Comparison of ENCODE assay signal across 1 cellular context in the genomic region with DNA sequence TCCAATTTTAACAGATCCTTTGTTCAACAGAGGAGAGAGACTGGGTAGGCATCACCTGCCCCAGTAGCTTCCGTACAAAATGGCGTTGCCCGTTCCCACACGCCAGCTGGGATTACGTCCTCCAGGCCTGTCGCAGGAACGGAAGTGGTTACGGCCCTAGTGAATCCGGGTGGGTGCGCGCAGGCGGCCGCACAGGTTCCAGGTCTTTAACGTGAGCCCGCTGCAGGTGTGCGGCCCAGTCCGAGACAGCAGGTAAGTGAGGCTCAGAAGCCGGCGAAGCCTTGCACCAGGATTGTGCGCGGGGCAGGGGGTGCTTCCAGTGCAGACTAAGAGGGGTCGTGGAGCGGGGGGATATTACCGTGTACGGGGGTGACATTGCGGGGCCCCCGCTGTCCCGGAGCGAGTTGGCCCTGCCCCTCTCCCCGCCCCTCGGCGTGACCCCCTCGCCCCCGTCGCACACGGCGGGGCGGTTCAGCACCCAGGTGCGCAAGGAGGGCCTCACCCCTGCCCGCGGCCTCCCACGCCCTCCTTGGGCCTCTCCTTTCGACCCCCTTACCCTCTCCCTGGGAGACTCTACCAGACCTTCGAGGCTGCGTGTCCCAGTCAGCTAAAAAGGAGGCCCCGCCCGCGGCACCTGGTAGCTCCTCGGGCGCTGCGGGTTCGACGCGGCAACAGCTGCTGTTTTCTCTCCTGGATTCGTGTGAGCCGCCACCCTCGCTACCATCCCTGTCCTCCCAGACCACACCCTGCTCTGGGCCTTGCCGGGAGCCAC.
A peak's percentile ranks its signal among the peaks of the same experiment; 100 is the strongest.
TF ChIP-seq lines count a peak whose summit lies in the region.

A gene with protein sequence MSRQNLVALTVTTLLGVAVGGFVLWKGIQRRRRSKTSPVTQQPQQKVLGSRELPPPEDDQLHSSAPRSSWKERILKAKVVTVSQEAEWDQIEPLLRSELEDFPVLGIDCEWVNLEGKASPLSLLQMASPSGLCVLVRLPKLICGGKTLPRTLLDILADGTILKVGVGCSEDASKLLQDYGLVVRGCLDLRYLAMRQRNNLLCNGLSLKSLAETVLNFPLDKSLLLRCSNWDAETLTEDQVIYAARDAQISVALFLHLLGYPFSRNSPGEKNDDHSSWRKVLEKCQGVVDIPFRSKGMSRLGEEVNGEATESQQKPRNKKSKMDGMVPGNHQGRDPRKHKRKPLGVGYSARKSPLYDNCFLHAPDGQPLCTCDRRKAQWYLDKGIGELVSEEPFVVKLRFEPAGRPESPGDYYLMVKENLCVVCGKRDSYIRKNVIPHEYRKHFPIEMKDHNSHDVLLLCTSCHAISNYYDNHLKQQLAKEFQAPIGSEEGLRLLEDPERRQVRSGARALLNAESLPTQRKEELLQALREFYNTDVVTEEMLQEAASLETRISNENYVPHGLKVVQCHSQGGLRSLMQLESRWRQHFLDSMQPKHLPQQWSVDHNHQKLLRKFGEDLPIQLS (plus strand): TSS at position 159 of the 772 bp plus-strand sequence. CDS start 17,973 bp downstream, outside the sequence.

TF ChIP-seq in HepG2, 621 proteins besides CTCF, POLR2A, EP300 and RAD21 (continued from another document and continues in another):
- TF ChIP-seq, protein P1, sequence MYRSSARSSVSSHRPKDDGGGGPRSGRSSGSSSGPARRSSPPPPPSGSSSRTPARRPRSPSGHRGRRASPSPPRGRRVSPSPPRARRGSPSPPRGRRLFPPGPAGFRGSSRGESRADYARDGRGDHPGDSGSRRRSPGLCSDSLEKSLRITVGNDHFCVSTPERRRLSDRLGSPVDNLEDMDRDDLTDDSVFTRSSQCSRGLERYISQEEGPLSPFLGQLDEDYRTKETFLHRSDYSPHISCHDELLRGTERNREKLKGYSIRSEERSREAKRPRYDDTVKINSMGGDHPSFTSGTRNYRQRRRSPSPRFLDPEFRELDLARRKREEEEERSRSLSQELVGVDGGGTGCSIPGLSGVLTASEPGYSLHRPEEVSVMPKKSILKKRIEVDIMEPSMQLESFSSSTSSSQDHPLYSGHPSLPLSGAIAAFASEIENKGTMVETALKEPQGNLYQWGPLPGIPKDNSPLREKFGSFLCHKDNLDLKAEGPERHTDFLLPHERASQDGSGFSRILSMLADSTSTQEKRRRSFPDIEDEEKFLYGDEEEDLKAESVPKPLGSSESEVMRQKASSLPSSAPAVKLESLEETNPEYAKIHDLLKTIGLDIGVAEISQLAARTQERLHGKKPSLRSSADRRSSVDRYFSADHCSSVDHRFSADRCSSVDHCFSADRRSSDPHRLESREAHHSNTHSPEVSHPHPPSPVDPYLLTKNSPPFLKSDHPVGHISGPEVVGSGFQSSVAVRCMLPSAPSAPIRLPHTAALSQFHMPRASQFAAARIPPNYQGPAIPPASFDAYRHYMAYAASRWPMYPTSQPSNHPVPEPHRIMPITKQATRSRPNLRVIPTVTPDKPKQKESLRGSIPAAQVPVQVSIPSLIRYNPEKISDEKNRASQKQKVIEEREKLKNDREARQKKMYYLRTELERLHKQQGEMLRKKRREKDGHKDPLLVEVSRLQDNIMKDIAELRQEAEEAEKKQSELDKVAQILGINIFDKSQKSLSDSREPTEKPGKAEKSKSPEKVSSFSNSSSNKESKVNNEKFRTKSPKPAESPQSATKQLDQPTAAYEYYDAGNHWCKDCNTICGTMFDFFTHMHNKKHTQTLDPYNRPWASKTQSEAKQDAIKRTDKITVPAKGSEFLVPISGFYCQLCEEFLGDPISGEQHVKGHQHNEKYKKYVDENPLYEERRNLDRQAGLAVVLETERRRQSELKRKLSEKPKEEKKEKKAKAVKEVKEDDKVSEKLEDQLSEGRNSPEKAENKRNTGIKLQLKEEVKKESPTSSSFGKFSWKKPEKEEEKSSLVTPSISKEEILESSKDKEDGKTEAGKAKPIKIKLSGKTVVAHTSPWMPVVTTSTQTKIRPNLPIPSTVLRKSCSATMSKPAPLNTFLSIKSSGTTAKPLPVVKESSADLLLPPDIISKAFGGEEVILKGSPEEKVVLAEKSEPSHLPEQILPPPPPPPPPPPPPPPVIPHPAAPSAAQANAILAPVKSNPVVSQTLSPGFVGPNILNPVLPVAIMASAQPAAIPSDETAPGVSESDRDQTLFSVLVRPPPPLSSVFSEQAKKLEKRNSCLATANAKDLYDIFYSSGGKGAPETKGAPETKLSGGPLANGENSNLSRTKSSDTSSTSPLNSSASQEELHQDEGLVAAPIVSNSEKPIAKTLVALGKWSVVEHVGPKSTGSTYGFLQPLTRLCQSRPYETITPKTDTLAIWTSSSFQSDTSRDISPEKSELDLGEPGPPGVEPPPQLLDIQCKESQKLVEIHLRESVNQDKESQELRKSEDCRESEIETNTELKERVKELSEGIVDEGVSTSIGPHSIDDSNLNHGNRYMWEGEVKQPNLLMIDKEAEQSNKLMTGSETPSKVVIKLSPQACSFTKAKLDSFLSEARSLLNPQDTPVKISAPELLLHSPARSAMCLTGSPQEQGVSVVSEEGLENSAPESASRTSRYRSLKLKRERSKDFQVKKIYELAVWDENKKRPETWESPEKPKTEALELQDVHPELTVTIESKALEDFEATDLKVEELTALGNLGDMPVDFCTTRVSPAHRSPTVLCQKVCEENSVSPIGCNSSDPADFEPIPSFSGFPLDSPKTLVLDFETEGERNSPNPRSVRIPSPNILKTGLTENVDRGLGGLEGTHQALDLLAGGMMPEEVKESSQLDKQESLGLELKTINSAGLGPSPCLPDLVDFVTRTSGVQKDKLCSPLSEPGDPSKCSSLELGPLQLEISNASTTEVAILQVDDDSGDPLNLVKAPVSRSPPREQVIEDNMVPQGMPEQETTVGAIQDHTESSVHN (CRISPR knock-in tag; IDR thresholded peaks at IDR 0.05) = no peak; the same call in 1 of the 2 replicates
- TF ChIP-seq SP5 (CRISPR knock-in tag; IDR thresholded peaks at IDR 0.05; ENCODE audit: borderline replicate concordance, low read depth) (0 out of 2 replicates have a peak, but pooled peaks have one; percentile 7), RFX1 (IDR thresholded peaks at IDR 0.05) (no peak), GATAD2A (CRISPR knock-in tag; IDR thresholded peaks at IDR 0.05) (peak; percentile 63), U2AF2 (IDR thresholded peaks at IDR 0.05; ENCODE audit: low read depth, low read length) (no peak), CAMTA2 (CRISPR knock-in tag; IDR thresholded peaks at IDR 0.05; ENCODE audit: borderline replicate concordance) (no peak), ZNF367 (CRISPR knock-in tag; IDR thresholded peaks at IDR 0.05; ENCODE audit: borderline replicate concordance) (peak; percentile 70; the same call in 1 of the 2 replicates), XBP1 (CRISPR knock-in tag; IDR thresholded peaks at IDR 0.05) (no peak), SMYD3 (CRISPR knock-in tag; IDR thresholded peaks at IDR 0.05) (no peak), AGO2 (optimal IDR thresholded peaks at IDR 0.05; ENCODE audit: low read depth, low read length) (no peak), RBAK (CRISPR knock-in tag; IDR thresholded peaks at IDR 0.05) (0 out of 2 replicates have a peak, but pooled peaks have one; percentile 20), ELF1 (CRISPR knock-in tag; IDR thresholded peaks at IDR 0.05) (peak; percentile 79), SRSF4 (IDR thresholded peaks at IDR 0.05; ENCODE audit: low read depth, low read length, poor library complexity, severe bottlenecking) (no peak), MXI1 (IDR thresholded peaks at IDR 0.05; ENCODE audit: borderline replicate concordance, low read depth, low read length) (peak; percentile 71; the same call in 1 of the 3 replicates), KAT7 (CRISPR knock-in tag; IDR thresholded peaks at IDR 0.05; ENCODE audit: borderline replicate concordance) (peak; percentile 95), MBNL3 (CRISPR knock-in tag; conservative IDR thresholded peaks at IDR 0.05) (0 out of 2 replicates have a peak, but pooled peaks have one; percentile 28), TOE1 (CRISPR knock-in tag; IDR thresholded peaks at IDR 0.05) (no peak), PITX1 (CRISPR knock-in tag; IDR thresholded peaks at IDR 0.05) (peak; percentile 94), RORA (CRISPR knock-in tag; IDR thresholded peaks at IDR 0.05) (no peak), MAFK (conservative IDR thresholded peaks at IDR 0.05 in 1 of 2, IDR thresholded peaks at IDR 0.05 in 1 of 2; ENCODE audit: low read length in 2 of 2) (no peak), ZSCAN25 (CRISPR knock-in tag; IDR thresholded peaks at IDR 0.05) (peak; percentile 99), ZKSCAN8 (CRISPR knock-in tag; IDR thresholded peaks at IDR 0.05; ENCODE audit: borderline replicate concordance) (peak; percentile 43; the same call in 1 of the 2 replicates), ZNF552 (CRISPR knock-in tag; IDR thresholded peaks at IDR 0.05; ENCODE audit: borderline replicate concordance) (no peak; the same call in 1 of the 2 replicates), NCOA2 (CRISPR knock-in tag; IDR thresholded peaks at IDR 0.05) (peak; percentile 41; the same call in 1 of the 2 replicates), CEBPG (CRISPR knock-in tag; IDR thresholded peaks at IDR 0.05) (peak; percentile 63), KDM4B (CRISPR knock-in tag; IDR thresholded peaks at IDR 0.05) (no peak), NFIB (CRISPR knock-in tag; IDR thresholded peaks at IDR 0.05; ENCODE audit: borderline replicate concordance) (no peak), SIX4 (CRISPR knock-in tag; IDR thresholded peaks at IDR 0.05) (no peak), ZSCAN31 (CRISPR knock-in tag; IDR thresholded peaks at IDR 0.05; ENCODE audit: low read depth) (peak; percentile 47; the same call in 1 of the 2 replicates), ISX (CRISPR knock-in tag; conservative IDR thresholded peaks at IDR 0.05) (no peak; the same call in 1 of the 2 replicates), ZFP36L2 (CRISPR knock-in tag; IDR thresholded peaks at IDR 0.05) (no peak), ZNF224 (CRISPR knock-in tag; IDR thresholded peaks at IDR 0.05) (no peak), JUN (CRISPR knock-in tag; IDR thresholded peaks at IDR 0.05) (peak; percentile 74), ZNF724P (CRISPR knock-in tag; IDR thresholded peaks at IDR 0.05; ENCODE audit: borderline replicate concordance) (no peak), CHD2 (IDR thresholded peaks at IDR 0.05; ENCODE audit: low read depth, low read length) (0 out of 2 replicates have a peak, but pooled peaks have one; percentile 51), RAD51 (IDR thresholded peaks at IDR 0.05; ENCODE audit: borderline replicate concordance) (no peak), HNF4A (CRISPR knock-in tag; IDR thresholded peaks at IDR 0.05) (peak; percentile 34; the same call in 1 of the 2 replicates), NBN (conservative IDR thresholded peaks at IDR 0.05) (no peak)
- TF ChIP-seq, protein P2, sequence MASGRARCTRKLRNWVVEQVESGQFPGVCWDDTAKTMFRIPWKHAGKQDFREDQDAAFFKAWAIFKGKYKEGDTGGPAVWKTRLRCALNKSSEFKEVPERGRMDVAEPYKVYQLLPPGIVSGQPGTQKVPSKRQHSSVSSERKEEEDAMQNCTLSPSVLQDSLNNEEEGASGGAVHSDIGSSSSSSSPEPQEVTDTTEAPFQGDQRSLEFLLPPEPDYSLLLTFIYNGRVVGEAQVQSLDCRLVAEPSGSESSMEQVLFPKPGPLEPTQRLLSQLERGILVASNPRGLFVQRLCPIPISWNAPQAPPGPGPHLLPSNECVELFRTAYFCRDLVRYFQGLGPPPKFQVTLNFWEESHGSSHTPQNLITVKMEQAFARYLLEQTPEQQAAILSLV (CRISPR knock-in tag; IDR thresholded peaks at IDR 0.05; ENCODE audit: borderline replicate concordance) = peak; percentile 57; the same call in 1 of the 2 replicates
- TF ChIP-seq, protein P3, sequence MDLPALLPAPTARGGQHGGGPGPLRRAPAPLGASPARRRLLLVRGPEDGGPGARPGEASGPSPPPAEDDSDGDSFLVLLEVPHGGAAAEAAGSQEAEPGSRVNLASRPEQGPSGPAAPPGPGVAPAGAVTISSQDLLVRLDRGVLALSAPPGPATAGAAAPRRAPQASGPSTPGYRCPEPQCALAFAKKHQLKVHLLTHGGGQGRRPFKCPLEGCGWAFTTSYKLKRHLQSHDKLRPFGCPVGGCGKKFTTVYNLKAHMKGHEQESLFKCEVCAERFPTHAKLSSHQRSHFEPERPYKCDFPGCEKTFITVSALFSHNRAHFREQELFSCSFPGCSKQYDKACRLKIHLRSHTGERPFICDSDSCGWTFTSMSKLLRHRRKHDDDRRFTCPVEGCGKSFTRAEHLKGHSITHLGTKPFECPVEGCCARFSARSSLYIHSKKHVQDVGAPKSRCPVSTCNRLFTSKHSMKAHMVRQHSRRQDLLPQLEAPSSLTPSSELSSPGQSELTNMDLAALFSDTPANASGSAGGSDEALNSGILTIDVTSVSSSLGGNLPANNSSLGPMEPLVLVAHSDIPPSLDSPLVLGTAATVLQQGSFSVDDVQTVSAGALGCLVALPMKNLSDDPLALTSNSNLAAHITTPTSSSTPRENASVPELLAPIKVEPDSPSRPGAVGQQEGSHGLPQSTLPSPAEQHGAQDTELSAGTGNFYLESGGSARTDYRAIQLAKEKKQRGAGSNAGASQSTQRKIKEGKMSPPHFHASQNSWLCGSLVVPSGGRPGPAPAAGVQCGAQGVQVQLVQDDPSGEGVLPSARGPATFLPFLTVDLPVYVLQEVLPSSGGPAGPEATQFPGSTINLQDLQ (CRISPR knock-in tag; IDR thresholded peaks at IDR 0.05) = no peak; the same call in 1 of the 2 replicates
- TF ChIP-seq, protein P4, sequence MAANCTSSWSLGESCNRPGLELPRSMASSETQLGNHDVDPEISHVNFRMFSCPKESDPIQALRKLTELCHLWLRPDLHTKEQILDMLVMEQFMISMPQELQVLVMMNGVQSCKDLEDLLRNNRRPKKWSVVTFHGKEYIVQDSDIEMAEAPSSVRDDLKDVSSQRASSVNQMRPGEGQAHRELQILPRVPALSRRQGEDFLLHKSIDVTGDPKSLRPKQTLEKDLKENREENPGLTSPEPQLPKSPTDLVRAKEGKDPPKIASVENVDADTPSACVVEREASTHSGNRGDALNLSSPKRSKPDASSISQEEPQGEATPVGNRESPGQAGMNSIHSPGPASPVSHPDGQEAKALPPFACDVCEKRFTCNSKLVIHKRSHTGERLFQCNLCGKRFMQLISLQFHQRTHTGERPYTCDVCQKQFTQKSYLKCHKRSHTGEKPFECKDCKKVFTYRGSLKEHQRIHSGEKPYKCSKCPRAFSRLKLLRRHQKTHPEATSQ (CRISPR knock-in tag; IDR thresholded peaks at IDR 0.05; ENCODE audit: borderline replicate concordance) = no peak; the same call in 1 of the 2 replicates
- TF ChIP-seq, protein P5, sequence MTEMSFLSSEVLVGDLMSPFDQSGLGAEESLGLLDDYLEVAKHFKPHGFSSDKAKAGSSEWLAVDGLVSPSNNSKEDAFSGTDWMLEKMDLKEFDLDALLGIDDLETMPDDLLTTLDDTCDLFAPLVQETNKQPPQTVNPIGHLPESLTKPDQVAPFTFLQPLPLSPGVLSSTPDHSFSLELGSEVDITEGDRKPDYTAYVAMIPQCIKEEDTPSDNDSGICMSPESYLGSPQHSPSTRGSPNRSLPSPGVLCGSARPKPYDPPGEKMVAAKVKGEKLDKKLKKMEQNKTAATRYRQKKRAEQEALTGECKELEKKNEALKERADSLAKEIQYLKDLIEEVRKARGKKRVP (CRISPR knock-in tag; IDR thresholded peaks at IDR 0.05) = peak in 1 of 2 experiments; percentile 68; a peak in 1 of 4 replicates
